ENCODE assay signal across 8 cellular contexts in the genomic region with DNA sequence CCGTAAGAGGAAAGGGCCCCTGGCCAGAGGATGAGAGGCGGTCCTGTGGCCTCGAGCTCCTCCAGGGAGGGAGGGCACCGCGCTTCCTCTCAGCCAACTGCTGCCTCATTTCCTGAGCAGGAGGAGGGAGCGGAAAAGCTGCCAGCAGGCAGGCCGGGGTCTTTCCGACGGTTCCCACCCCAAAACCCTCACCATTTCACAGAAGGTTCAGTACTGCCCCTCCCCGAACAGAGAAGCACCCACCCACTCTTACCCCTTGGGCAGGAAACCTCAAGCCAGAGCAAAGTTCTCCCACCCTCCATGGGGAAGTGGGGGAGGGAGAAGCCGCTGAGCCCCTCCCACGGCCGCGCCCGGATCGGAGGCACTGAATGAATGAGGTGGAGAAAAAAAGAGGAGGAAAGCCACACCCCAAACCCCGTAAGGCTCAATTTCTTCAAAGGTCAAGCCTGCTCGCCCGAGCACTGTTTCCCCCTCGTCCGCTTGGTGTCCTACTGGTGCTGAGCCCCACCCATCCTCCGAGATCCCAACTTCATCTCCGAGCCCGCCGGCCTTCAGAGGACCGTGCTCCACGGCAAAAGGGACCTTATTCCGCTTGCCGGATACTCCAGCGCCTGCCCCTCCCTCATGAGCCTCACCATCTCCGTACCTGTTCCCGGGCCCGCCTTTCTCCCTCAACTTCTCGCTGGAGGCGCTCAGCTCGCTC. TPM values are rescaled to one million over a fixed set of nuclear protein-coding genes. Genes with fewer than 3 reads are reported as not detected.
DNase-seq lines count a peak whose midpoint lies in the region; ATAC-seq and TF ChIP-seq lines count a peak whose summit lies in the region.

No MANE protein-coding gene starts in this region.

- H3K4me1 ChIP-seq in mesenchymal stem cell (ENCODE audit: control insufficient read depth, insufficient read depth, low read depth, low read length): peaks cover 17% of the 10 kb centered on the region

- H2BK15ac ChIP-seq in mesenchymal stem cell (ENCODE audit: low read depth, poor library complexity, severe bottlenecking): peak overlapping the region; percentile 74

- intact Hi-C loops in activated CD8-positive, alpha-beta T cell treated with anti-CD3 and anti-CD28 coated beads for 36 hours (cut with micrococcal nuclease): loop anchor here (5.0 kb wide), 2 partner anchors 40 to 145 kb away; a partner anchor contains a TSS

- peaks cover 49% of the 10 kb centered on the region for H3K4me1 Mint-ChIP-seq in activated CD8-positive, alpha-beta T cell treated with anti-CD3 and anti-CD28 coated beads for 36 hours (ENCODE audit: low read depth)

- H3K4me2 ChIP-seq in mesenchymal stem cell (ENCODE audit: low read length, poor library complexity, severe bottlenecking): peak overlapping the region; percentile 26

- peak; percentile 40 for ATAC-seq in HG02973 (IDR thresholded peaks at IDR 0.05; ENCODE audit: unreplicated experiment)
- ATAC-seq in activated CD8-positive, alpha-beta T cell treated with anti-CD3 and anti-CD28 coated beads for 36 hours: peak; percentile 77

- no peak overlapping the region for H3K23ac ChIP-seq in mesenchymal stem cell (ENCODE audit: low read length in 2 of 2)

- peak overlapping the region; percentile 90 to 97 for H3K18ac ChIP-seq in mesenchymal stem cell (ENCODE audit: low read depth in 1 of 2, low read length in 2 of 2)

- H3K27me3 Mint-ChIP-seq in activated CD8-positive, alpha-beta T cell treated with anti-CD3 and anti-CD28 coated beads for 36 hours: no peaks in the 10 kb centered on the region

- peak overlapping the region; percentile 93 for H3K9ac ChIP-seq in mesenchymal stem cell (ENCODE audit: low read length)

- peak overlapping the region; percentile 81 for H2AK5ac ChIP-seq in mesenchymal stem cell (ENCODE audit: low read length, severe bottlenecking)

- H3K36me3 ChIP-seq in mesenchymal stem cell (ENCODE audit: control insufficient read depth in 1 of 2, insufficient read depth in 2 of 2, low read depth in 1 of 2, low read length in 2 of 2): peaks cover 11 to 13% of the 10 kb centered on the region in 2 experiments

- H2BK5ac ChIP-seq in mesenchymal stem cell (ENCODE audit: low read depth, low read length, poor library complexity, severe bottlenecking): no peak overlapping the region

- H4K8ac ChIP-seq in mesenchymal stem cell (ENCODE audit: low read length): peak overlapping the region; percentile 95

- no peak for TF ChIP-seq CTCF in activated CD8-positive, alpha-beta T cell treated with anti-CD3 and anti-CD28 coated beads for 36 hours (IDR thresholded peaks at IDR 0.05)

- H3K27ac ChIP-seq in mesenchymal stem cell (ENCODE audit: low read length, poor library complexity, severe bottlenecking): peak overlapping the region; percentile 64

- no peak overlapping the region for H2AFZ ChIP-seq in mesenchymal stem cell (ENCODE audit: low read depth, low read length)

- H3K27me3 ChIP-seq in mesenchymal stem cell (ENCODE audit: control insufficient read depth in 1 of 2, insufficient read depth in 1 of 2, low read length in 2 of 2): peaks cover under 1 to 8% of the 10 kb centered on the region in 2 experiments

- POLR2A ChIA-PET in activated CD8-positive, alpha-beta T cell treated with anti-CD3 and anti-CD28 coated beads for 36 hours (lab: Charles Lee): interaction anchor here (0.6 to 5.2 kb wide), 13 partner anchors 9 to 597 kb away, joined by 3 to 28 read pairs (median 3); a partner anchor contains a TSS

- CTCF ChIA-PET in activated CD8-positive, alpha-beta T cell treated with anti-CD3 and anti-CD28 coated beads for 36 hours (lab: Charles Lee): interaction anchor here (0.7 to 1.2 kb wide), 2 partner anchors 25 to 196 kb away, joined by 3 to 4 read pairs; a partner anchor contains a TSS

- peak overlapping the region in 1 of 2 experiments; percentile 90 for H3K14ac ChIP-seq in mesenchymal stem cell (ENCODE audit: low read length in 2 of 2)

- no peaks in the 10 kb centered on the region for H3K9me3 ChIP-seq in mesenchymal stem cell (ENCODE audit: control insufficient read depth, low read length)

- peak overlapping the region; percentile 89 to 95 for H3K4ac ChIP-seq in mesenchymal stem cell (ENCODE audit: low read depth in 1 of 2, low read length in 2 of 2)

- peak; percentile 78 for DNase-seq in NK-92 treated with Interleukin-12 subunit alpha and Interleukin-12 subunit beta, amount 100 ng/mL, for 24 hours (lab: John Stamatoyannopoulos, UW)
- DNase-seq in NK-92 (lab: John Stamatoyannopoulos, UW; ENCODE audit: unreplicated experiment) (no peak), NCI-H526 (lab: John Stamatoyannopoulos, UW) (peak; percentile 73 to 84), mesenchymal stem cell (peak; percentile 81)
- DNase-seq in activated CD8-positive, alpha-beta T cell treated with anti-CD3 and anti-CD28 coated beads for 36 hours: peak; percentile 96
- peak; percentile 58 for DNase-seq in effector CD8-positive, alpha-beta T cell (lab: John Stamatoyannopoulos, UW)
- DNase-seq in stimulated activated CD8-positive, alpha-beta memory T cell treated with anti-CD3 and anti-CD28 coated beads, Interleukin-12 subunit alpha, Interleukin-12 subunit beta, amount 100 ng/mL, for 4 hours (ENCODE audit: low read depth): peak; percentile 51

- no peaks in the 10 kb centered on the region for H3K9me3 Mint-ChIP-seq in activated CD8-positive, alpha-beta T cell treated with anti-CD3 and anti-CD28 coated beads for 36 hours

- H3K36me3 Mint-ChIP-seq in activated CD8-positive, alpha-beta T cell treated with anti-CD3 and anti-CD28 coated beads for 36 hours (ENCODE audit: low read depth): peaks cover 40% of the 10 kb centered on the region

- H3K4me3 ChIP-seq in mesenchymal stem cell (ENCODE audit: insufficient read depth in 1 of 2, low read depth in 1 of 2, low read length in 2 of 2): peak overlapping the region; percentile 90 to 95

- H3K4me3 Mint-ChIP-seq in activated CD8-positive, alpha-beta T cell treated with anti-CD3 and anti-CD28 coated beads for 36 hours: peak overlapping the region; percentile 97

- under 1% methylated on average over 23 of the region's 36 CpGs for WGBS in mesenchymal stem cell

- H4K91ac ChIP-seq in mesenchymal stem cell (ENCODE audit: low read length): peak overlapping the region; percentile 99

- H2BK120ac ChIP-seq in mesenchymal stem cell (ENCODE audit: low read depth, low read length): peak overlapping the region; percentile 9

- H3K27ac Mint-ChIP-seq in activated CD8-positive, alpha-beta T cell treated with anti-CD3 and anti-CD28 coated beads for 36 hours: peak overlapping the region; percentile 99

- no peak overlapping the region for H2BK12ac ChIP-seq in mesenchymal stem cell (ENCODE audit: low read length in 2 of 2)

- no peaks in the 10 kb centered on the region for H3K79me1 ChIP-seq in mesenchymal stem cell (replicated peaks; ENCODE audit: low read length, poor library complexity, severe bottlenecking)

RNA-seq across cellular contexts. Expression of a gene that starts 9.4 kb away (rescaled TPM):
- total RNA-seq in activated CD8-positive, alpha-beta T cell treated with anti-CD3 and anti-CD28 coated beads for 36 hours: 100 to 1,000 TPM; 591 to 597 TPM
- 332 TPM for polyA plus RNA-seq in mesenchymal stem cell (2013, experiment 1 of 2)
- polyA plus RNA-seq in mesenchymal stem cell (2013, experiment 2 of 2): 336 TPM

RNA-seq across cellular contexts. Expression of a gene that starts 23.6 kb away (rescaled TPM):
- not detected for total RNA-seq in activated CD8-positive, alpha-beta T cell treated with anti-CD3 and anti-CD28 coated beads for 36 hours
- polyA plus RNA-seq in mesenchymal stem cell (2013, experiment 1 of 2): not detected
- polyA plus RNA-seq in mesenchymal stem cell (2013, experiment 2 of 2): not detected

RNA-seq across cellular contexts. Expression of a gene that starts 27.6 kb away (rescaled TPM):
- under 1 TPM in 1 of 2 experiments, not detected in 1; 0.07 TPM for total RNA-seq in activated CD8-positive, alpha-beta T cell treated with anti-CD3 and anti-CD28 coated beads for 36 hours
- polyA plus RNA-seq in mesenchymal stem cell (2013, experiment 1 of 2): 0.01 TPM
- 0.01 TPM for polyA plus RNA-seq in mesenchymal stem cell (2013, experiment 2 of 2)

RNA-seq across cellular contexts. Expression of a gene that starts 38.3 kb away (rescaled TPM):
- 100 to 1,000 TPM; 183 to 195 TPM for total RNA-seq in activated CD8-positive, alpha-beta T cell treated with anti-CD3 and anti-CD28 coated beads for 36 hours
- polyA plus RNA-seq in mesenchymal stem cell (2013, experiment 1 of 2): 174 TPM
- 166 TPM for polyA plus RNA-seq in mesenchymal stem cell (2013, experiment 2 of 2)
